Comparison of ENCODE assay signal across 14 cellular contexts in genomic region chr7:6167004-6167551, GRCh38.
DNase-seq lines count a peak whose midpoint lies in the region; ATAC-seq and TF ChIP-seq lines count a peak whose summit lies in the region.
"Had no signal": no experiment of that assay in that cellular context is flagged by ENCODE, and none has a peak within 500 bp of the region (broad histone marks: within the 10 kb centered on the region; RNA-seq: fewer than 3 reads in every experiment).

No MANE protein-coding gene starts in this region.

- peak; percentile 37 for TF ChIP-seq RAD21 in SK-N-SH (IDR thresholded peaks at IDR 0.05; ENCODE audit: low read length)

- DNase-seq in H4 (ENCODE audit: low spot score) (peak; percentile 17), SK-N-SH (peak; percentile 85), left cardiac atrium (no peak), retina (peak; percentile 46), UCSD-AML1 (lab: John Stamatoyannopoulos, UW; ENCODE audit: unreplicated experiment) (no peak), COLO668 (lab: John Stamatoyannopoulos, UW; ENCODE audit: unreplicated experiment) (no peak)
- DNase-seq: DND-41, hippocampal formation, KG1, NCI-H1105, NCI-H524 treated with DMSO at 0.1 percent for 48 hours, PC-3, upper lobe of left lung had no signal

- no peaks in the 10 kb centered on the region for H4K20me1 ChIP-seq in SK-N-SH (ENCODE audit: insufficient read depth)

- no peaks in the 10 kb centered on the region for H3K9me3 ChIP-seq in SK-N-SH
- H3K9me3 ChIP-seq: upper lobe of left lung had no signal

- peaks cover 0 to 56% of the 10 kb centered on the region in 2 experiments; a peak in 1 of 4 replicates for H3K4me1 ChIP-seq in SK-N-SH (ENCODE audit: control insufficient read depth in 1 of 2, insufficient read depth in 2 of 2, low read depth in 1 of 2, low read length in 1 of 2)
- H3K4me1 ChIP-seq: upper lobe of left lung had no signal

- H3K36me3 ChIP-seq in SK-N-SH (replicated peaks in 1 of 2; ENCODE audit: control insufficient read depth in 1 of 2, insufficient read depth in 2 of 2, low read length in 1 of 2), result peaks cover 15 to 71% of the 10 kb centered on the region in 2 experiments

- intact Hi-C loops in left cardiac atrium (cut with DNase I), result no loop called here

- POLR2A ChIA-PET in SK-N-SH (lab: Yijun Ruan, JAX), result interaction anchor here (0.7 to 1.2 kb wide), 3 partner anchors 105 to 328 kb away, joined by 3 to 4 read pairs (median 3); no protein-coding TSS in a partner anchor

- ATAC-seq in left cardiac atrium, result peak; percentile 62 to 75
- no peak for ATAC-seq in GM19023 (IDR thresholded peaks at IDR 0.05; ENCODE audit: unreplicated experiment)
- ATAC-seq: PC-3 had no signal

- H3K4me2 ChIP-seq in SK-N-SH, result no peak overlapping the region

- H2AFZ ChIP-seq in SK-N-SH (ENCODE audit: low read depth), result no peak overlapping the region

- no peak overlapping the region for H3K9ac ChIP-seq in SK-N-SH

- no peak for TF ChIP-seq CTCF in SK-N-SH (IDR thresholded peaks at IDR 0.05)

- H3K9me2 ChIP-seq in SK-N-SH, result no peaks in the 10 kb centered on the region

- peak overlapping the region in 1 of 2 experiments; percentile 83; a peak in 2 of 4 replicates for H3K27ac ChIP-seq in SK-N-SH (ENCODE audit: low read depth in 2 of 2, low read length in 1 of 2)
- H3K27ac ChIP-seq: upper lobe of left lung had no signal

- TF ChIP-seq EP300 in SK-N-SH (IDR thresholded peaks at IDR 0.05; ENCODE audit: borderline replicate concordance in 1 of 2, low read depth in 1 of 2, low read length in 1 of 2), result peak in 1 of 2 experiments; percentile 48; a peak in 2 of 4 replicates

- H3F3A ChIP-seq in SK-N-SH (replicated peaks; ENCODE audit: insufficient read depth), result peaks cover 4% of the 10 kb centered on the region

- no peak overlapping the region for H3K4me3 ChIP-seq in SK-N-SH (ENCODE audit: low read depth in 2 of 2, low read length in 1 of 2)
- H3K4me3 ChIP-seq: upper lobe of left lung had no signal

- 93% methylated on average over 13 of the region's 13 CpGs for WGBS in SK-N-SH (ENCODE audit: low lambda C conversion rate)

- H3K27me3 ChIP-seq in SK-N-SH (ENCODE audit: insufficient read depth), result no peaks in the 10 kb centered on the region
- H3K27me3 ChIP-seq: upper lobe of left lung had no signal

- no peaks in the 10 kb centered on the region for H3K79me2 ChIP-seq in SK-N-SH (ENCODE audit: insufficient read depth)

- CTCF ChIA-PET in SK-N-SH (lab: Yijun Ruan, JAX), result interaction anchor here (0.7 to 3.4 kb wide), 11 partner anchors 10 to 270 kb away, joined by 3 to 26 read pairs (median 3); no protein-coding TSS in a partner anchor

TF ChIP-seq in SK-N-SH, 30 proteins besides CTCF, POLR2A, EP300 and RAD21:
- TF ChIP-seq CHD2 (IDR thresholded peaks at IDR 0.05; ENCODE audit: low read length, partially characterized antibody) (peak; percentile 73), ZBTB33 (IDR thresholded peaks at IDR 0.05; ENCODE audit: borderline replicate concordance, low read depth) (no peak), RFX5 (IDR thresholded peaks at IDR 0.05; ENCODE audit: low read length) (no peak), ELF1 (IDR thresholded peaks at IDR 0.05) (no peak), MXI1 (IDR thresholded peaks at IDR 0.05; ENCODE audit: low read depth, low read length) (peak; percentile 70), RCOR1 (IDR thresholded peaks at IDR 0.05; ENCODE audit: low read length) (peak; percentile 67; the same call in 1 of the 2 replicates), FOSL2 (IDR thresholded peaks at IDR 0.05; ENCODE audit: borderline replicate concordance, low read depth) (no peak), GABPA (IDR thresholded peaks at IDR 0.05; ENCODE audit: low read depth) (no peak)
- TF ChIP-seq, protein P1, sequence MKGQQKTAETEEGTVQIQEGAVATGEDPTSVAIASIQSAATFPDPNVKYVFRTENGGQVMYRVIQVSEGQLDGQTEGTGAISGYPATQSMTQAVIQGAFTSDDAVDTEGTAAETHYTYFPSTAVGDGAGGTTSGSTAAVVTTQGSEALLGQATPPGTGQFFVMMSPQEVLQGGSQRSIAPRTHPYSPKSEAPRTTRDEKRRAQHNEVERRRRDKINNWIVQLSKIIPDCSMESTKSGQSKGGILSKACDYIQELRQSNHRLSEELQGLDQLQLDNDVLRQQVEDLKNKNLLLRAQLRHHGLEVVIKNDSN (IDR thresholded peaks at IDR 0.05; ENCODE audit: borderline replicate concordance, low read depth), result no peak
- TF ChIP-seq, protein P2, sequence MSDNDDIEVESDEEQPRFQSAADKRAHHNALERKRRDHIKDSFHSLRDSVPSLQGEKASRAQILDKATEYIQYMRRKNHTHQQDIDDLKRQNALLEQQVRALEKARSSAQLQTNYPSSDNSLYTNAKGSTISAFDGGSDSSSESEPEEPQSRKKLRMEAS (IDR thresholded peaks at IDR 0.05; ENCODE audit: low read depth), result no peak
- TF ChIP-seq, protein P3, sequence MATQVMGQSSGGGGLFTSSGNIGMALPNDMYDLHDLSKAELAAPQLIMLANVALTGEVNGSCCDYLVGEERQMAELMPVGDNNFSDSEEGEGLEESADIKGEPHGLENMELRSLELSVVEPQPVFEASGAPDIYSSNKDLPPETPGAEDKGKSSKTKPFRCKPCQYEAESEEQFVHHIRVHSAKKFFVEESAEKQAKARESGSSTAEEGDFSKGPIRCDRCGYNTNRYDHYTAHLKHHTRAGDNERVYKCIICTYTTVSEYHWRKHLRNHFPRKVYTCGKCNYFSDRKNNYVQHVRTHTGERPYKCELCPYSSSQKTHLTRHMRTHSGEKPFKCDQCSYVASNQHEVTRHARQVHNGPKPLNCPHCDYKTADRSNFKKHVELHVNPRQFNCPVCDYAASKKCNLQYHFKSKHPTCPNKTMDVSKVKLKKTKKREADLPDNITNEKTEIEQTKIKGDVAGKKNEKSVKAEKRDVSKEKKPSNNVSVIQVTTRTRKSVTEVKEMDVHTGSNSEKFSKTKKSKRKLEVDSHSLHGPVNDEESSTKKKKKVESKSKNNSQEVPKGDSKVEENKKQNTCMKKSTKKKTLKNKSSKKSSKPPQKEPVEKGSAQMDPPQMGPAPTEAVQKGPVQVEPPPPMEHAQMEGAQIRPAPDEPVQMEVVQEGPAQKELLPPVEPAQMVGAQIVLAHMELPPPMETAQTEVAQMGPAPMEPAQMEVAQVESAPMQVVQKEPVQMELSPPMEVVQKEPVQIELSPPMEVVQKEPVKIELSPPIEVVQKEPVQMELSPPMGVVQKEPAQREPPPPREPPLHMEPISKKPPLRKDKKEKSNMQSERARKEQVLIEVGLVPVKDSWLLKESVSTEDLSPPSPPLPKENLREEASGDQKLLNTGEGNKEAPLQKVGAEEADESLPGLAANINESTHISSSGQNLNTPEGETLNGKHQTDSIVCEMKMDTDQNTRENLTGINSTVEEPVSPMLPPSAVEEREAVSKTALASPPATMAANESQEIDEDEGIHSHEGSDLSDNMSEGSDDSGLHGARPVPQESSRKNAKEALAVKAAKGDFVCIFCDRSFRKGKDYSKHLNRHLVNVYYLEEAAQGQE (IDR thresholded peaks at IDR 0.05; ENCODE audit: low read depth, low read length), result no peak

Comparison
In these comparisons a context has a peak if more than half of its experiments do, and no peak if none do; other contexts are left out.
1. DNase-seq: peak in H4 (single experiment), SK-N-SH (single experiment) and retina (single experiment); none in left cardiac atrium (single experiment), UCSD-AML1 (single experiment) and COLO668 (single experiment).